28 cellular contexts compared by ENCODE assay signal in genomic region chr12:78208106-78208505, GRCh38.
A peak's percentile ranks its signal among the peaks of the same experiment; 100 is the strongest.
DNase-seq lines count a peak whose midpoint lies in the region; ATAC-seq and TF ChIP-seq lines count a peak whose summit lies in the region.
"Had no signal": no experiment of that assay in that cellular context is flagged by ENCODE, and none has a peak within 500 bp of the region (broad histone marks: within the 10 kb centered on the region; RNA-seq: fewer than 3 reads in every experiment).

No MANE protein-coding gene starts in this region.

- H3K4me1 Mint-ChIP-seq in nephron progenitor cell = peaks cover 65% of the 10 kb centered on the region
- H3K4me1 Mint-ChIP-seq: activated CD4-positive, alpha-beta T cell treated with anti-CD3 and anti-CD28 coated beads, Interleukin-2, amount 10 ng/mL, durations not matched to agents 7 days and 5 days; activated CD8-positive, alpha-beta memory T cell treated with anti-CD3 and anti-CD28 coated beads, Interleukin-2, amount 10 ng/mL, durations not matched to agents 7 days and 5 days; activated naive CD8-positive, alpha-beta T cell treated with anti-CD3 and anti-CD28 coated beads, Interleukin-2, amount 10 ng/mL, durations not matched to agents 7 days and 5 days; CD8-positive, alpha-beta memory T cell; naive thymus-derived CD4-positive, alpha-beta T cell had no signal

- H3K36me3 Mint-ChIP-seq in nephron progenitor cell (ENCODE audit: low read depth) = no peaks in the 10 kb centered on the region
- H3K36me3 Mint-ChIP-seq: activated CD8-positive, alpha-beta memory T cell treated with anti-CD3 and anti-CD28 coated beads, Interleukin-2, amount 10 ng/mL, durations not matched to agents 7 days and 5 days; activated naive CD8-positive, alpha-beta T cell treated with anti-CD3 and anti-CD28 coated beads, Interleukin-2, amount 10 ng/mL, durations not matched to agents 7 days and 5 days; CD8-positive, alpha-beta memory T cell; naive thymus-derived CD4-positive, alpha-beta T cell had no signal

- no peaks in the 10 kb centered on the region for H3K9me3 Mint-ChIP-seq in nephron progenitor cell

- no peak for TF ChIP-seq CTCF in epithelial cell of esophagus (IDR thresholded peaks at IDR 0.05; ENCODE audit: insufficient read depth, low read depth, low read length, missing control alignments)
- no peak for TF ChIP-seq CTCF in nephron progenitor cell (IDR thresholded peaks at IDR 0.05)

- no peak overlapping the region for H3K4me3 Mint-ChIP-seq in nephron progenitor cell
- H3K4me3 Mint-ChIP-seq: activated CD4-positive, alpha-beta T cell treated with anti-CD3 and anti-CD28 coated beads, Interleukin-2, amount 10 ng/mL, durations not matched to agents 7 days and 5 days; activated CD8-positive, alpha-beta memory T cell treated with anti-CD3 and anti-CD28 coated beads, Interleukin-2, amount 10 ng/mL, durations not matched to agents 7 days and 5 days; activated naive CD8-positive, alpha-beta T cell treated with anti-CD3 and anti-CD28 coated beads, Interleukin-2, amount 10 ng/mL, durations not matched to agents 7 days and 5 days; CD8-positive, alpha-beta memory T cell; effector memory CD8-positive, alpha-beta T cell; naive thymus-derived CD4-positive, alpha-beta T cell; T-helper 2 cell treated with Interferon-gamma antibody and Interleukin-4, amounts not matched to agents 5 μg/mL and 100 μg/mL, for 36 hours had no signal

- no peaks in the 10 kb centered on the region for H3K27me3 Mint-ChIP-seq in nephron progenitor cell (ENCODE audit: low read depth, poor library complexity)
- H3K27me3 Mint-ChIP-seq: activated CD4-positive, alpha-beta T cell treated with anti-CD3 and anti-CD28 coated beads, Interleukin-2, amount 10 ng/mL, durations not matched to agents 7 days and 5 days; activated CD8-positive, alpha-beta memory T cell treated with anti-CD3 and anti-CD28 coated beads, Interleukin-2, amount 10 ng/mL, durations not matched to agents 7 days and 5 days; activated naive CD8-positive, alpha-beta T cell treated with anti-CD3 and anti-CD28 coated beads, Interleukin-2, amount 10 ng/mL, durations not matched to agents 7 days and 5 days; CD8-positive, alpha-beta memory T cell; effector memory CD8-positive, alpha-beta T cell; naive thymus-derived CD4-positive, alpha-beta T cell had no signal

- H3K27ac Mint-ChIP-seq in nephron progenitor cell = no peak overlapping the region
- H3K27ac Mint-ChIP-seq: activated CD4-positive, alpha-beta T cell treated with anti-CD3 and anti-CD28 coated beads, Interleukin-2, amount 10 ng/mL, durations not matched to agents 7 days and 5 days; activated CD8-positive, alpha-beta memory T cell treated with anti-CD3 and anti-CD28 coated beads, Interleukin-2, amount 10 ng/mL, durations not matched to agents 7 days and 5 days; activated naive CD8-positive, alpha-beta T cell treated with anti-CD3 and anti-CD28 coated beads, Interleukin-2, amount 10 ng/mL, durations not matched to agents 7 days and 5 days; activated T-helper 2 cell treated with anti-CD3 and anti-CD28 coated beads, Interferon-gamma antibody, Interleukin-2, Interleukin-4, amounts not matched to agents 10 μg/mL and 5 μg/mL and 100 μg/mL, durations not matched to agents 14 hours and 24 hours and 36 hours; CD8-positive, alpha-beta memory T cell; effector memory CD8-positive, alpha-beta T cell; T-helper 2 cell treated with Interferon-gamma antibody and Interleukin-4, amounts not matched to agents 5 μg/mL and 100 μg/mL, for 36 hours had no signal

- ATAC-seq in stimulated activated naive CD8-positive, alpha-beta T cell treated with anti-CD3 and anti-CD28 coated beads, Interleukin-15, Interleukin-2, amounts not matched to agents 100 U/mL and 50 U/mL, for 24 hours = no peak
- ATAC-seq in GM21717 (IDR thresholded peaks at IDR 0.05; ENCODE audit: unreplicated experiment) = no peak
- ATAC-seq: activated CD8-positive, alpha-beta memory T cell treated with anti-CD3 and anti-CD28 coated beads, Interleukin-2, amount 10 ng/mL, durations not matched to agents 7 days and 5 days; effector memory CD8-positive, alpha-beta T cell; HCT116; left colon; naive thymus-derived CD4-positive, alpha-beta T cell; right cardiac atrium had no signal

- DNase-seq in DMS 273 (lab: John Stamatoyannopoulos, UW; ENCODE audit: unreplicated experiment) = peak; percentile 31
- DNase-seq in DMS 273 treated with DMSO at 0.1 percent for 48 hours (lab: John Stamatoyannopoulos, UW) = no peak
- peak; percentile 68 for DNase-seq in NCI-H345 treated with DMSO at 0.1 percent for 48 hours (lab: John Stamatoyannopoulos, UW; ENCODE audit: unreplicated experiment)
- DNase-seq in epithelial cell of esophagus (ENCODE audit: low read depth) = peak; percentile 7
- peak; percentile 21 for DNase-seq in nephron progenitor cell
- DNase-seq in stimulated activated naive CD8-positive, alpha-beta T cell treated with anti-CD3 and anti-CD28 coated beads, Interleukin-15, Interleukin-2, amounts not matched to agents 100 U/mL and 50 U/mL, for 24 hours = no peak
- DNase-seq in COLO829 (ENCODE audit: low spot score) = no peak
- DNase-seq: activated CD4-positive, alpha-beta T cell treated with anti-CD3 and anti-CD28 coated beads, Interleukin-2, amount 10 ng/mL, durations not matched to agents 7 days and 5 days; activated CD8-positive, alpha-beta memory T cell treated with anti-CD3 and anti-CD28 coated beads, Interleukin-2, amount 10 ng/mL, durations not matched to agents 7 days and 5 days; activated naive CD8-positive, alpha-beta T cell treated with anti-CD3 and anti-CD28 coated beads, Interleukin-2, amount 10 ng/mL, durations not matched to agents 7 days and 5 days; AML-193; CD8-positive, alpha-beta memory T cell; effector memory CD8-positive, alpha-beta T cell; esophagus squamous epithelium; KBM-7; left colon; naive thymus-derived CD4-positive, alpha-beta T cell; NK-92 treated with Interleukin-12 subunit alpha and Interleukin-12 subunit beta, amount 100 ng/mL, for 24 hours; Peyer's patch; right cardiac atrium; stimulated activated CD4-positive, alpha-beta T cell treated with anti-CD3 and anti-CD28 coated beads, Interleukin-15, amount 100 ng/mL, for 24 hours; upper lobe of left lung; WERI-Rb-1 had no signal

- no peak overlapping the region for H3K4me3 ChIP-seq in epithelial cell of esophagus (ENCODE audit: low read length)
- H3K4me3 ChIP-seq: esophagus squamous epithelium, Peyer's patch, SK-N-MC, upper lobe of left lung had no signal

Comparison
In these comparisons a context has a peak if more than half of its experiments do, and no peak if none do; other contexts are left out.
1. DNase-seq: peak in DMS 273 (single experiment), NCI-H345 treated with DMSO at 0.1 percent for 48 hours (single experiment), epithelial cell of esophagus (single experiment) and nephron progenitor cell (single experiment); none in DMS 273 treated with DMSO at 0.1 percent for 48 hours (single experiment), stimulated activated naive CD8-positive, alpha-beta T cell treated with anti-CD3 and anti-CD28 coated beads, Interleukin-15, Interleukin-2, amounts not matched to agents 100 U/mL and 50 U/mL, for 24 hours (single experiment) and COLO829 (single experiment).